In the genomic region with DNA sequence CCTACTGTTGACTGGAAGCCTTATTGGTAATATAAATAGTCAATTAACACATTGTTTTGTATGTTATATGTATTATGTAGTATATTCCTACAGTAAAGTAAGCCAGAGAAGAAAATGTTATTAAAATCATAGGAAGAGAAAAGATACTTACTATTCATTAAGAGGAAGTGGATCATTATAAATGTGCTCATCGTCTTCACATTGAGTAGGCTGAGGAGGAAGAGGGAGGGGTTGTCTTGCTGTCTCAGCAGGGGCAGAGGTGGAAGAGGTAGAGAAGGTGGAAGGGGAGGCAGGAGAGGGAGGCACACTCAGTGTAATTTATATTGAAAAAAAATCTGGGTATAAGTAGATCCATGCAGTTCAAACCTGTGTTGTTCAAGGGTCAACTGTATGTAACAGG, we compare ENCODE assay signal across 20 cellular contexts. TPM values are rescaled to one million over a fixed set of nuclear protein-coding genes. Genes with fewer than 3 reads are reported as not detected.
DNase-seq lines count a peak whose midpoint lies in the region; ATAC-seq and TF ChIP-seq lines count a peak whose summit lies in the region.
"Had no signal": no experiment of that assay in that cellular context is flagged by ENCODE, and none has a peak within 500 bp of the region (broad histone marks: within the 10 kb centered on the region; RNA-seq: fewer than 3 reads in every experiment).

No MANE protein-coding gene starts in this region.

- H3K79me2 ChIP-seq in MM.1S (ENCODE audit: low read length) = no peaks in the 10 kb centered on the region

- H3F3A ChIP-seq in MM.1S (ENCODE audit: insufficient read depth, low read length) = no peaks in the 10 kb centered on the region

- ATAC-seq in GM21529 (IDR thresholded peaks at IDR 0.05; ENCODE audit: unreplicated experiment) (no peak), upper lobe of left lung (ENCODE audit: low FRiP score in 2 of 2) (no peak)

- no peak for TF ChIP-seq POLR2A in upper lobe of left lung (IDR thresholded peaks at IDR 0.05)

- H3K27me3 Mint-ChIP-seq in activated naive CD4-positive, alpha-beta T cell treated with anti-CD3 and anti-CD28 coated beads, Interleukin-2, amount 50 U/mL, for 24 hours = no peaks in the 10 kb centered on the region
- H3K27me3 Mint-ChIP-seq in activated naive CD4-positive, alpha-beta T cell treated with anti-CD3 and anti-CD28 coated beads, Interleukin-2, amount 10 ng/mL, durations not matched to agents 7 days and 5 days = no peaks in the 10 kb centered on the region
- H3K27me3 Mint-ChIP-seq in glutamatergic neuron (ENCODE audit: unreplicated experiment) = peaks cover 2% of the 10 kb centered on the region
- H3K27me3 Mint-ChIP-seq: B cell; CD4-positive, CD25-positive, alpha-beta regulatory T cell had no signal

- no peak overlapping the region for H3K9ac ChIP-seq in MM.1S (ENCODE audit: low read length)
- H3K9ac ChIP-seq: BLaER1 treated with 17β-estradiol and CSF1 and Interleukin-3, amounts not matched to agents 10 nM and 100 nM had no signal

- peaks cover 3% of the 10 kb centered on the region for H3K36me3 Mint-ChIP-seq in activated naive CD4-positive, alpha-beta T cell treated with anti-CD3 and anti-CD28 coated beads, Interleukin-2, amount 50 U/mL, for 24 hours
- H3K36me3 Mint-ChIP-seq in activated naive CD4-positive, alpha-beta T cell treated with anti-CD3 and anti-CD28 coated beads, Interleukin-2, amount 10 ng/mL, durations not matched to agents 7 days and 5 days = no peaks in the 10 kb centered on the region
- H3K36me3 Mint-ChIP-seq in glutamatergic neuron (ENCODE audit: unreplicated experiment) = no peaks in the 10 kb centered on the region

- H4K20me1 ChIP-seq in MM.1S (ENCODE audit: insufficient read depth, low read length) = no peaks in the 10 kb centered on the region
- H4K20me1 ChIP-seq: BLaER1 treated with 17β-estradiol and CSF1 and Interleukin-3, amounts not matched to agents 10 nM and 100 nM had no signal

- H3K4me1 ChIP-seq in MM.1S (ENCODE audit: low read length) (no peaks in the 10 kb centered on the region), upper lobe of left lung (no peaks in the 10 kb centered on the region)
- H3K4me1 ChIP-seq: BLaER1 treated with 17β-estradiol and CSF1 and Interleukin-3, amounts not matched to agents 10 nM and 100 nM had no signal

- CTCF ChIA-PET in activated naive CD4-positive, alpha-beta T cell treated with anti-CD3 and anti-CD28 coated beads, Interleukin-2, amount 10 ng/mL, durations not matched to agents 7 days and 5 days (lab: Charles Lee) = no interaction called here

- no peak for DNase-seq in activated naive CD4-positive, alpha-beta T cell treated with anti-CD3 and anti-CD28 coated beads, Interleukin-2, amount 10 ng/mL, durations not matched to agents 7 days and 5 days
- DNase-seq in WERI-Rb-1 = no peak
- no peak for DNase-seq in glutamatergic neuron
- no peak for DNase-seq in MM.1S
- no peak for DNase-seq in upper lobe of left lung
- DNase-seq: CD4-positive, CD25-positive, alpha-beta regulatory T cell; CD8-positive, alpha-beta memory T cell; COR-L47; DMS 273 treated with DMSO at 0.1 percent for 48 hours; DMS53; DND-41; EL; GOT3; H7; IMR-90 had no signal

- no peak overlapping the region for H3K4me2 ChIP-seq in MM.1S (ENCODE audit: low read depth, low read length)
- H3K4me2 ChIP-seq: BLaER1 treated with 17β-estradiol and CSF1 and Interleukin-3, amounts not matched to agents 10 nM and 100 nM had no signal

- H3K27ac ChIP-seq in WERI-Rb-1 (peak overlapping the region; percentile 54; the same call in 1 of the 2 replicates), MM.1S (ENCODE audit: low read length) (no peak overlapping the region), upper lobe of left lung (no peak overlapping the region)
- H3K27ac ChIP-seq: BLaER1 treated with 17β-estradiol and CSF1 and Interleukin-3, amounts not matched to agents 10 nM and 100 nM had no signal

- no peaks in the 10 kb centered on the region for H3K9me2 ChIP-seq in MM.1S (replicated peaks; ENCODE audit: insufficient read depth, low read length)

- H3K9me3 ChIP-seq in WERI-Rb-1 (ENCODE audit: severe bottlenecking) (no peaks in the 10 kb centered on the region), MM.1S (replicated peaks; ENCODE audit: insufficient read depth, low read length) (no peaks in the 10 kb centered on the region), upper lobe of left lung (no peaks in the 10 kb centered on the region)
- H3K9me3 ChIP-seq: BLaER1 treated with 17β-estradiol and CSF1 and Interleukin-3, amounts not matched to agents 10 nM and 100 nM had no signal

- no peak for TF ChIP-seq EP300 in upper lobe of left lung (IDR thresholded peaks at IDR 0.05)

- no peak overlapping the region for H3K4me3 ChIP-seq in WERI-Rb-1 (ENCODE audit: low read depth, low read length)
- no peak overlapping the region for H3K4me3 ChIP-seq in MM.1S (ENCODE audit: low read length)
- no peak overlapping the region for H3K4me3 ChIP-seq in upper lobe of left lung
- H3K4me3 ChIP-seq: BLaER1 treated with 17β-estradiol and CSF1 and Interleukin-3, amounts not matched to agents 10 nM and 100 nM had no signal

- no peak overlapping the region for H2AFZ ChIP-seq in MM.1S (ENCODE audit: low read length)

- H3K9me3 Mint-ChIP-seq in activated naive CD4-positive, alpha-beta T cell treated with anti-CD3 and anti-CD28 coated beads, Interleukin-2, amount 50 U/mL, for 24 hours = no peaks in the 10 kb centered on the region
- no peaks in the 10 kb centered on the region for H3K9me3 Mint-ChIP-seq in activated naive CD4-positive, alpha-beta T cell treated with anti-CD3 and anti-CD28 coated beads, Interleukin-2, amount 10 ng/mL, durations not matched to agents 7 days and 5 days
- H3K9me3 Mint-ChIP-seq in glutamatergic neuron (ENCODE audit: unreplicated experiment) = no peaks in the 10 kb centered on the region
- H3K9me3 Mint-ChIP-seq: CD4-positive, CD25-positive, alpha-beta regulatory T cell; CD8-positive, alpha-beta memory T cell had no signal

- TF ChIP-seq CTCF in WERI-Rb-1 (IDR thresholded peaks at IDR 0.05; ENCODE audit: low read depth, low read length) = no peak
- no peak for TF ChIP-seq CTCF in glutamatergic neuron (IDR thresholded peaks at IDR 0.05; ENCODE audit: partially characterized antibody, unreplicated experiment)
- no peak for TF ChIP-seq CTCF in MM.1S (IDR thresholded peaks at IDR 0.05; ENCODE audit: low read length)
- TF ChIP-seq CTCF in upper lobe of left lung (IDR thresholded peaks at IDR 0.05) = no peak

- peaks cover 11% of the 10 kb centered on the region for H3K4me1 Mint-ChIP-seq in activated naive CD4-positive, alpha-beta T cell treated with anti-CD3 and anti-CD28 coated beads, Interleukin-2, amount 50 U/mL, for 24 hours
- no peaks in the 10 kb centered on the region for H3K4me1 Mint-ChIP-seq in activated naive CD4-positive, alpha-beta T cell treated with anti-CD3 and anti-CD28 coated beads, Interleukin-2, amount 10 ng/mL, durations not matched to agents 7 days and 5 days
- peaks cover 6% of the 10 kb centered on the region for H3K4me1 Mint-ChIP-seq in glutamatergic neuron (ENCODE audit: low read depth, unreplicated experiment)

- H3K27ac Mint-ChIP-seq in activated naive CD4-positive, alpha-beta T cell treated with anti-CD3 and anti-CD28 coated beads, Interleukin-2, amount 50 U/mL, for 24 hours = peak overlapping the region; percentile 51
- H3K27ac Mint-ChIP-seq in activated naive CD4-positive, alpha-beta T cell treated with anti-CD3 and anti-CD28 coated beads, Interleukin-2, amount 10 ng/mL, durations not matched to agents 7 days and 5 days = no peak overlapping the region
- H3K27ac Mint-ChIP-seq in glutamatergic neuron (ENCODE audit: unreplicated experiment) = no peak overlapping the region
- H3K27ac Mint-ChIP-seq: B cell; CD4-positive, CD25-positive, alpha-beta regulatory T cell had no signal

- H3K36me3 ChIP-seq in WERI-Rb-1 (peaks cover 67% of the 10 kb centered on the region), MM.1S (replicated peaks; ENCODE audit: insufficient read depth, low read length) (no peaks in the 10 kb centered on the region), upper lobe of left lung (no peaks in the 10 kb centered on the region)
- H3K36me3 ChIP-seq: BLaER1 treated with 17β-estradiol and CSF1 and Interleukin-3, amounts not matched to agents 10 nM and 100 nM had no signal

- H3K27me3 ChIP-seq in WERI-Rb-1 (ENCODE audit: insufficient read depth, low read depth, severe bottlenecking) (no peaks in the 10 kb centered on the region), MM.1S (replicated peaks; ENCODE audit: insufficient read depth, low read length) (no peaks in the 10 kb centered on the region), upper lobe of left lung (no peaks in the 10 kb centered on the region)

- H3K4me3 Mint-ChIP-seq in activated naive CD4-positive, alpha-beta T cell treated with anti-CD3 and anti-CD28 coated beads, Interleukin-2, amount 50 U/mL, for 24 hours = no peak overlapping the region
- no peak overlapping the region for H3K4me3 Mint-ChIP-seq in activated naive CD4-positive, alpha-beta T cell treated with anti-CD3 and anti-CD28 coated beads, Interleukin-2, amount 10 ng/mL, durations not matched to agents 7 days and 5 days
- peak overlapping the region; percentile 56 for H3K4me3 Mint-ChIP-seq in glutamatergic neuron (ENCODE audit: unreplicated experiment)
- H3K4me3 Mint-ChIP-seq: B cell; CD4-positive, CD25-positive, alpha-beta regulatory T cell; CD8-positive, alpha-beta memory T cell had no signal

- 50 to 85% methylated on average over 1 of the region's 1 CpG for WGBS in upper lobe of left lung, 2 donors

RNA-seq across cellular contexts. Expression of gene CDKL5, which starts 10.6 kb away (rescaled TPM):
- 53.5 TPM for total RNA-seq in glutamatergic neuron (ENCODE audit: unreplicated experiment)
- total RNA-seq in upper lobe of left lung = 10 to 100 TPM; 17.8 to 47.1 (median 23.4) TPM
- total RNA-seq: G401 had no signal
